ENCODE assay signal across 34 cellular contexts in genomic region chrX:64097891-64098290, GRCh38.
"Had no signal": no experiment of that assay in that cellular context is flagged by ENCODE, and none has a peak within 500 bp of the region (broad histone marks: within the 10 kb centered on the region; RNA-seq: fewer than 3 reads in every experiment).

No MANE protein-coding gene starts in this region.

- H3K4me3 ChIP-seq: MG63, Peyer's patch, SJSA1 had no signal

- H3K4me2 ChIP-seq: SK-N-SH had no signal

- H3K4me1 ChIP-seq: Peyer's patch, SJSA1 had no signal

- ATAC-seq: activated CD4-positive, alpha-beta T cell treated with anti-CD3 and anti-CD28 coated beads for 36 hours; activated CD4-positive, CD25-positive, alpha-beta regulatory T cell treated with anti-CD3 and anti-CD28 coated beads, Interleukin-2, amount 50 U/mL, for 24 hours; PC-3; WTC11 had no signal

- H3K9ac ChIP-seq: SK-N-SH had no signal

- H3K4me3 Mint-ChIP-seq: activated CD4-positive, alpha-beta memory T cell treated with anti-CD3 and anti-CD28 coated beads for 36 hours; activated CD4-positive, alpha-beta T cell treated with anti-CD3 and anti-CD28 coated beads for 36 hours; activated T-cell treated with anti-CD3 and anti-CD28 coated beads, Interleukin-2, amount 50 U/mL, for 24 hours; activated T-helper 1 cell treated with anti-CD3 and anti-CD28 coated beads, Interleukin-12 subunit alpha, Interleukin-12 subunit beta, Interleukin-2, Interleukin-4 antibody, amounts not matched to agents 30 ng/mL and 10 ng/mL and 1 ng/mL, durations not matched to agents 14 hours and 24 hours and 36 hours; brain; T-helper 1 cell treated with Interleukin-12 subunit alpha and Interleukin-12 subunit beta and Interleukin-4 antibody, amounts not matched to agents 30 μg/mL and 1 μg/mL, for 36 hours; T-helper 2 cell treated with Interferon-gamma antibody and Interleukin-4, amounts not matched to agents 5 μg/mL and 100 μg/mL, for 36 hours; WTC11 had no signal

- H3K27ac ChIP-seq: Peyer's patch, SJSA1 had no signal

- H3K27me3 Mint-ChIP-seq: activated CD4-positive, alpha-beta memory T cell treated with anti-CD3 and anti-CD28 coated beads for 36 hours; activated CD4-positive, alpha-beta T cell treated with anti-CD3 and anti-CD28 coated beads for 36 hours; brain had no signal

- H3K36me3 Mint-ChIP-seq: activated CD4-positive, alpha-beta memory T cell treated with anti-CD3 and anti-CD28 coated beads for 36 hours; brain; WTC11 had no signal

- H3K4me1 Mint-ChIP-seq: activated CD4-positive, alpha-beta T cell treated with anti-CD3 and anti-CD28 coated beads for 36 hours; brain had no signal

- H3K27ac Mint-ChIP-seq: activated CD4-positive, alpha-beta memory T cell treated with anti-CD3 and anti-CD28 coated beads for 36 hours; activated CD4-positive, alpha-beta T cell treated with anti-CD3 and anti-CD28 coated beads for 36 hours; activated T-cell treated with anti-CD3 and anti-CD28 coated beads, Interleukin-2, amount 50 U/mL, for 24 hours; activated T-helper 1 cell treated with anti-CD3 and anti-CD28 coated beads, Interleukin-12 subunit alpha, Interleukin-12 subunit beta, Interleukin-2, Interleukin-4 antibody, amounts not matched to agents 30 ng/mL and 10 ng/mL and 1 ng/mL, durations not matched to agents 14 hours and 24 hours and 36 hours; brain; T-helper 1 cell treated with Interleukin-12 subunit alpha and Interleukin-12 subunit beta and Interleukin-4 antibody, amounts not matched to agents 30 μg/mL and 1 μg/mL, for 36 hours; T-helper 2 cell treated with Interferon-gamma antibody and Interleukin-4, amounts not matched to agents 5 μg/mL and 100 μg/mL, for 36 hours; WTC11 had no signal

- H3K36me3 ChIP-seq: MG63, Peyer's patch, SJSA1 had no signal

- H3K9me3 Mint-ChIP-seq: activated CD4-positive, alpha-beta memory T cell treated with anti-CD3 and anti-CD28 coated beads for 36 hours; activated T-cell treated with anti-CD3 and anti-CD28 coated beads, Interleukin-2, amount 50 U/mL, for 24 hours; activated T-helper 1 cell treated with anti-CD3 and anti-CD28 coated beads, Interleukin-12 subunit alpha, Interleukin-12 subunit beta, Interleukin-2, Interleukin-4 antibody, amounts not matched to agents 30 ng/mL and 10 ng/mL and 1 ng/mL, durations not matched to agents 14 hours and 24 hours and 36 hours; T-helper 1 cell treated with Interleukin-12 subunit alpha and Interleukin-12 subunit beta and Interleukin-4 antibody, amounts not matched to agents 30 μg/mL and 1 μg/mL, for 36 hours; T-helper 2 cell treated with Interferon-gamma antibody and Interleukin-4, amounts not matched to agents 5 μg/mL and 100 μg/mL, for 36 hours; WTC11 had no signal

- H3K27me3 ChIP-seq: MG63, Peyer's patch, SJSA1 had no signal

- DNase-seq: activated CD4-positive, alpha-beta memory T cell treated with anti-CD3 and anti-CD28 coated beads for 36 hours; activated CD4-positive, alpha-beta T cell treated with anti-CD3 and anti-CD28 coated beads for 36 hours; activated CD4-positive, alpha-beta T cell treated with anti-CD3 and anti-CD28 coated beads, Interleukin-2, amount 50 U/mL, for 1 hour; activated effector memory CD4-positive, alpha-beta T cell treated with Interleukin-2 at 50 U/mL for 16 hours; activated naive CD4-positive, alpha-beta T cell treated with anti-CD3 and anti-CD28 coated beads, Interleukin-2, amount 50 U/mL, for 16 hours; activated T-cell treated with anti-CD3 and anti-CD28 coated beads, Interleukin-2, amount 50 U/mL, for 24 hours; anterior cingulate cortex; central memory CD4-positive, alpha-beta T cell; Kasumi-1; KG1; MG63; NCI-H1048; NCI-H1105 treated with DMSO at 0.1 percent for 48 hours; NCI-H1436; NCI-H1694; NCI-H1930; NCI-H2081 treated with DMSO at 0.1 percent for 48 hours; NCI-H2171; NCI-H510A; NCI-H526; NCI-H748 treated with DMSO at 0.1 percent for 48 hours; NK-92 treated with Interleukin-12 subunit alpha and Interleukin-12 subunit beta, amount 100 ng/mL, for 24 hours; PC-3; Peyer's patch; RPMI8226; SHP77 treated with DMSO at 0.1 percent for 48 hours; SK-N-SH had no signal
